Comparison of ENCODE assay signal across 8 cellular contexts in the genomic region with DNA sequence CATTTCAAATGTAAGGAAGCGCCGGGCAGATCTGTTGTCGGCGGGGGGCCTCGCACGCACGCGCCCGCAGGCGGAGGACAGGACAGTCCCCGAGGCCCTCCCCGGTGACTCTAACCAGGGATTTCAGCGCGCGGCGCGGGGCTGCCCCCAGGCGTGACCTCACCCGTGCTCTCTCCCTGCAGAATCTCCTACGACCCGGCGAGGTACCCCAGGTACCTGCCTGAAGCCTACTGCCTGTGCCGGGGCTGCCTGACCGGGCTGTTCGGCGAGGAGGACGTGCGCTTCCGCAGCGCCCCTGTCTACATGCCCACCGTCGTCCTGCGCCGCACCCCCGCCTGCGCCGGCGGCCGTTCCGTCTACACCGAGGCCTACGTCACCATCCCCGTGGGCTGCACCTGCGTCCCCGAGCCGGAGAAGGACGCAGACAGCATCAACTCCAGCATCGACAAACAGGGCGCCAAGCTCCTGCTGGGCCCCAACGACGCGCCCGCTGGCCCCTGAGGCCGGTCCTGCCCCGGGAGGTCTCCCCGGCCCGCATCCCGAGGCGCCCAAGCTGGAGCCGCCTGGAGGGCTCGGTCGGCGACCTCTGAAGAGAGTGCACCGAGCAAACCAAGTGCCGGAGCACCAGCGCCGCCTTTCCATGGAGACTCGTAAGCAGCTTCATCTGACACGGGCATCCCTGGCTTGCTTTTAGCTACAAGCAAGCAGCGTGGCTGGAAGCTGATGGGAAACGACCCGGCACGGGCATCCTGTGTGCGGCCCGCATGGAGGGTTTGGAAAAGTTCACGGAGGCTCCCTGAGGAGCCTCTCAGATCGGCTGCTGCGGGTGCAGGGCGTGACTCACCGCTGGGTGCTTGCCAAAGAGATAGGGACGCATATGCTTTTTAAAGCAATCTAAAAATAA. TPM values are rescaled to one million over a fixed set of nuclear protein-coding genes. Genes with fewer than 3 reads are reported as not detected.
DNase-seq lines count a peak whose midpoint lies in the region; ATAC-seq and TF ChIP-seq lines count a peak whose summit lies in the region.

No MANE protein-coding gene starts in this region.

- no peaks in the 10 kb centered on the region for H3K9me3 ChIP-seq in cardiac muscle cell (ENCODE audit: low read depth)

- H3K27me3 ChIP-seq in cardiac muscle cell, result no peaks in the 10 kb centered on the region

- peaks cover 2% of the 10 kb centered on the region for H3K4me1 Mint-ChIP-seq in activated naive CD4-positive, alpha-beta T cell treated with anti-CD3 and anti-CD28 coated beads, Interleukin-2, amount 10 ng/mL, durations not matched to agents 7 days and 5 days
- H3K4me1 Mint-ChIP-seq in activated naive CD8-positive, alpha-beta T cell treated with anti-CD3 and anti-CD28 coated beads for 36 hours, result peaks cover 11% of the 10 kb centered on the region

- H3K27ac Mint-ChIP-seq in activated naive CD4-positive, alpha-beta T cell treated with anti-CD3 and anti-CD28 coated beads, Interleukin-2, amount 10 ng/mL, durations not matched to agents 7 days and 5 days, result no peak overlapping the region
- H3K27ac Mint-ChIP-seq in activated naive CD8-positive, alpha-beta T cell treated with anti-CD3 and anti-CD28 coated beads for 36 hours, result no peak overlapping the region

- H3K27ac ChIP-seq in cardiac muscle cell, result no peak overlapping the region

- peak; percentile 34 for DNase-seq in activated naive CD4-positive, alpha-beta T cell treated with anti-CD3 and anti-CD28 coated beads, Interleukin-2, amount 10 ng/mL, durations not matched to agents 7 days and 5 days
- no peak for DNase-seq in activated naive CD4-positive, alpha-beta T cell treated with Interleukin-2 at 50 U/mL for 16 hours
- peak; percentile 40 for DNase-seq in activated naive CD8-positive, alpha-beta T cell treated with anti-CD3 and anti-CD28 coated beads for 36 hours
- peak; percentile 64 to 78 for DNase-seq in cardiac muscle cell (ENCODE audit: low read depth in 1 of 2, low spot score in 1 of 2)
- peak; percentile 13 for DNase-seq in renal cortical epithelial cell (ENCODE audit: low read depth)
- DNase-seq in HuH-7.5 (ENCODE audit: low spot score), result no peak
- DNase-seq in NCI-H2107 treated with DMSO at 0.1 percent for 48 hours (lab: John Stamatoyannopoulos, UW; ENCODE audit: unreplicated experiment), result no peak

- TF ChIP-seq CTCF in cardiac muscle cell (IDR thresholded peaks at IDR 0.05; ENCODE audit: low read depth, low read length), result peak; percentile 19

- H3K9me3 Mint-ChIP-seq in activated naive CD4-positive, alpha-beta T cell treated with anti-CD3 and anti-CD28 coated beads, Interleukin-2, amount 10 ng/mL, durations not matched to agents 7 days and 5 days, result no peaks in the 10 kb centered on the region
- no peaks in the 10 kb centered on the region for H3K9me3 Mint-ChIP-seq in activated naive CD8-positive, alpha-beta T cell treated with anti-CD3 and anti-CD28 coated beads for 36 hours

- no peaks in the 10 kb centered on the region for H3K36me3 ChIP-seq in cardiac muscle cell

- H3K36me3 Mint-ChIP-seq in activated naive CD4-positive, alpha-beta T cell treated with anti-CD3 and anti-CD28 coated beads, Interleukin-2, amount 10 ng/mL, durations not matched to agents 7 days and 5 days, result no peaks in the 10 kb centered on the region
- H3K36me3 Mint-ChIP-seq in activated naive CD8-positive, alpha-beta T cell treated with anti-CD3 and anti-CD28 coated beads for 36 hours, result peaks cover 2% of the 10 kb centered on the region

- H3K4me3 Mint-ChIP-seq in activated naive CD4-positive, alpha-beta T cell treated with anti-CD3 and anti-CD28 coated beads, Interleukin-2, amount 10 ng/mL, durations not matched to agents 7 days and 5 days, result peak overlapping the region; percentile 33
- peak overlapping the region; percentile 67 for H3K4me3 Mint-ChIP-seq in activated naive CD8-positive, alpha-beta T cell treated with anti-CD3 and anti-CD28 coated beads for 36 hours

- no peak for ATAC-seq in GM19035 (IDR thresholded peaks at IDR 0.05; ENCODE audit: unreplicated experiment)

- CTCF ChIA-PET in activated naive CD4-positive, alpha-beta T cell treated with anti-CD3 and anti-CD28 coated beads, Interleukin-2, amount 10 ng/mL, durations not matched to agents 7 days and 5 days (lab: Charles Lee), result interaction anchor here (0.7 to 2.9 kb wide), 3 partner anchors 8 to 203 kb away, joined by 3 to 13 read pairs (median 3); no protein-coding TSS in a partner anchor

- H3K27me3 Mint-ChIP-seq in activated naive CD4-positive, alpha-beta T cell treated with anti-CD3 and anti-CD28 coated beads, Interleukin-2, amount 10 ng/mL, durations not matched to agents 7 days and 5 days, result no peaks in the 10 kb centered on the region
- peaks cover 9% of the 10 kb centered on the region for H3K27me3 Mint-ChIP-seq in activated naive CD8-positive, alpha-beta T cell treated with anti-CD3 and anti-CD28 coated beads for 36 hours

- H3K4me3 ChIP-seq in cardiac muscle cell, result no peak overlapping the region

- peaks cover 13% of the 10 kb centered on the region for H3K4me1 ChIP-seq in cardiac muscle cell (ENCODE audit: low read depth)

RNA-seq across cellular contexts. Expression of a gene that starts 18.2 kb away (rescaled TPM):
- total RNA-seq in activated naive CD8-positive, alpha-beta T cell treated with anti-CD3 and anti-CD28 coated beads for 36 hours, result under 1 TPM; 0.78 to 0.88 TPM
- total RNA-seq in cardiac muscle cell (28.5 and 30.4 TPM in 2 replicates), renal cortical epithelial cell (0.35 TPM in 1 of 2 replicates, not detected in the other)
- 118 and 147 TPM in 2 replicates for polyA plus RNA-seq in cardiac muscle cell

RNA-seq across cellular contexts. Expression of a gene that starts 52.1 kb away (rescaled TPM):
- total RNA-seq in activated naive CD8-positive, alpha-beta T cell treated with anti-CD3 and anti-CD28 coated beads for 36 hours, result 10 to 100 TPM; 18.5 to 20.6 TPM
- total RNA-seq in cardiac muscle cell (4.2 and 7.2 TPM in 2 replicates), renal cortical epithelial cell (4.5 and 8.8 TPM in 2 replicates)
- 11.5 and 18.3 TPM in 2 replicates for polyA plus RNA-seq in cardiac muscle cell

Comparison
In these comparisons a context has a peak if more than half of its experiments do, and no peak if none do; other contexts are left out.
1. DNase-seq: peak in activated naive CD4-positive, alpha-beta T cell treated with anti-CD3 and anti-CD28 coated beads, Interleukin-2, amount 10 ng/mL, durations not matched to agents 7 days and 5 days (single experiment), activated naive CD8-positive, alpha-beta T cell treated with anti-CD3 and anti-CD28 coated beads for 36 hours (single experiment), cardiac muscle cell (2 of 2) and renal cortical epithelial cell (single experiment); none in activated naive CD4-positive, alpha-beta T cell treated with Interleukin-2 at 50 U/mL for 16 hours (single experiment), HuH-7.5 (single experiment) and NCI-H2107 treated with DMSO at 0.1 percent for 48 hours (single experiment).
2. RNA of a gene that starts 18.2 kb away (total RNA-seq): 28.5 to 30.4 TPM in cardiac muscle cell; 0.78 to 0.88 TPM in activated naive CD8-positive, alpha-beta T cell treated with anti-CD3 and anti-CD28 coated beads for 36 hours and 0.35 TPM in renal cortical epithelial cell; every median in the first group is over 10 times any median in the second.